Comparison of ENCODE assay signal across 1 cellular context in the genomic region with DNA sequence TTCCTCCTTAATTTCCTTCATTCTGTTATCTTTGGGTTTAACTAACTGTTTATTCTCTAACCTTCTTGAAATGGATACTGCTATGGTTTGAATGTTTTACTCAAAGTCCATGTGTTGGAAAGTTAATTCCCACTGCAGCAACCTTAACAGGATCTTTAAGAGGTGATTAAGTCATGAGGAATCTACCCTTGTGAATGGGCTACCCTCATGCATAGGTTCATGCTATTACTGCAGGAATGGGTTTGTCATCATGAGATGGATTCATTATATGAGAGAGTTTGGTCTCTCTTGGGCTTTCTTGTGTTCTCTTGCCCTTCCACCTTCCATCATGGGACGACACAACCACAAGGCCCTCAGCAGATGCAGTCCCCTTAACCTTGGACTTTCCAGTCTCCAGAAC.
TF ChIP-seq lines count a peak whose summit lies in the region.

No MANE protein-coding gene starts in this region.

TF ChIP-seq in H1, 55 proteins besides CTCF, POLR2A, EP300 and RAD21 (continued from another document):
- no peak for TF ChIP-seq BACH1 (IDR thresholded peaks at IDR 0.05; ENCODE audit: low read length)
- no peak for TF ChIP-seq CBX8 (IDR thresholded peaks at IDR 0.05; ENCODE audit: borderline replicate concordance, low read depth, low read length)
- TF ChIP-seq ASH2L (IDR thresholded peaks at IDR 0.05; ENCODE audit: low read length): no peak
- TF ChIP-seq SP4 (IDR thresholded peaks at IDR 0.05; ENCODE audit: low read length): no peak
- no peak for TF ChIP-seq SUZ12 (IDR thresholded peaks at IDR 0.05; ENCODE audit: low read length)
- TF ChIP-seq POU5F1 (IDR thresholded peaks at IDR 0.05; ENCODE audit: low read depth, low read length): no peak
- no peak for TF ChIP-seq KDM1A (IDR thresholded peaks at IDR 0.05; ENCODE audit: borderline replicate concordance, low read length)
